Comparison of ENCODE assay signal across 22 cellular contexts in genomic region chr4:96073446-96073845, GRCh38.
"Had no signal": no experiment of that assay in that cellular context is flagged by ENCODE, and none has a peak within 500 bp of the region (broad histone marks: within the 10 kb centered on the region; RNA-seq: fewer than 3 reads in every experiment).

No MANE protein-coding gene starts in this region.

- H3K4me3 ChIP-seq: ascending aorta, gastroesophageal sphincter, heart left ventricle, left lung, tibial artery had no signal

- H3K9me3 ChIP-seq: ascending aorta, gastroesophageal sphincter, tibial artery had no signal

- H3K36me3 ChIP-seq: ascending aorta, gastroesophageal sphincter, heart left ventricle, left lung, tibial artery had no signal

- H3K4me1 ChIP-seq: ascending aorta, gastroesophageal sphincter, heart left ventricle, left lung, tibial artery had no signal

- FAIRE-seq: colon had no signal

- DNase-seq: activated CD4-positive, alpha-beta T cell treated with anti-CD3 and anti-CD28 coated beads, Interleukin-2, amount 10 ng/mL, durations not matched to agents 24 days and 14 days; activated CD4-positive, CD25-positive, alpha-beta regulatory T cell; activated CD8-positive, alpha-beta T cell treated with anti-CD3 and anti-CD28 coated beads, Interleukin-2, amount 10 ng/mL, durations not matched to agents 7 days and 5 days; activated naive CD4-positive, alpha-beta T cell treated with anti-CD3 and anti-CD28 coated beads, Interleukin-2, amount 10 ng/mL, durations not matched to agents 7 days and 5 days; activated naive CD8-positive, alpha-beta T cell treated with anti-CD3 and anti-CD28 coated beads, Interleukin-2, amount 50 U/mL, for 24 hours; activated T-cell treated with anti-CD3 and anti-CD28 coated beads, Interleukin-2, amount 50 U/mL, for 24 hours; caudate nucleus; endodermal cell; heart left ventricle; left lung; occipital lobe; posterior cingulate gyrus; retina; stimulated activated CD4-positive, alpha-beta T cell treated with anti-CD3 and anti-CD28 coated beads, Interleukin-2, amount 100 ng/mL, for 24 hours; stimulated activated naive CD4-positive, alpha-beta T cell treated with Interleukin-2 at 50 U/mL for 16 hours; substantia nigra; T-cell; T-helper 9 cell; tibial artery had no signal

- H3K27ac ChIP-seq: ascending aorta, gastroesophageal sphincter, heart left ventricle, left lung, tibial artery had no signal

- H3K27me3 ChIP-seq: ascending aorta, gastroesophageal sphincter, heart left ventricle, left lung, tibial artery had no signal
